Comparison of ENCODE assay signal across 9 cellular contexts in genomic region chr17:7380321-7380720, GRCh38. TPM values are rescaled to one million over a fixed set of nuclear protein-coding genes. Genes with fewer than 3 reads are reported as not detected.
A peak's percentile ranks its signal among the peaks of the same experiment; 100 is the strongest.
DNase-seq lines count a peak whose midpoint lies in the region; ATAC-seq, FAIRE-seq and TF ChIP-seq lines count a peak whose summit lies in the region.
"Had no signal": no experiment of that assay in that cellular context is flagged by ENCODE, and none has a peak within 500 bp of the region (broad histone marks: within the 10 kb centered on the region; RNA-seq: fewer than 3 reads in every experiment).

No MANE protein-coding gene starts in this region.

- no peak for TF ChIP-seq POLR2A in HCT116 (IDR thresholded peaks at IDR 0.05; ENCODE audit: borderline replicate concordance, extremely low read depth, insufficient read depth, insufficient read length)
- no peak for TF ChIP-seq POLR2A in K562 (conservative IDR thresholded peaks at IDR 0.05)
- no peak for TF ChIP-seq POLR2A in stomach (IDR thresholded peaks at IDR 0.05)

- H3K27me3 ChIP-seq in HCT116 (ENCODE audit: insufficient read depth, low read length) (no peaks in the 10 kb centered on the region), K562 (ENCODE audit: control insufficient read depth in 2 of 2, insufficient read depth in 2 of 2, low read length in 2 of 2) (no peaks in the 10 kb centered on the region), iPS-20b (ENCODE audit: insufficient read depth, low read length) (peaks cover 50% of the 10 kb centered on the region), stomach (peaks cover 0 to 32% (median 5%) of the 10 kb centered on the region in 3 donors)

- ATAC-seq in HCT116 (0 out of 2 replicates have a peak, but pooled peaks have one; percentile 1), K562 (peak; percentile 15; the same call in 2 of the 3 replicates), GM18511 (IDR thresholded peaks at IDR 0.05; ENCODE audit: unreplicated experiment) (no peak)
- no peak for ATAC-seq in stimulated activated naive CD8-positive, alpha-beta T cell treated with anti-CD3 and anti-CD28 coated beads, Interleukin-15, Interleukin-2, amounts not matched to agents 100 U/mL and 50 U/mL, for 24 hours

- H3K4me2 ChIP-seq in HCT116 (ENCODE audit: low read length) (peak overlapping the region; percentile 87), K562 (ENCODE audit: insufficient read depth, low read length) (peak overlapping the region; percentile 68)

- TF ChIP-seq EP300 in K562 (IDR thresholded peaks at IDR 0.05; ENCODE audit: low read length) = no peak
- no peak for TF ChIP-seq EP300 in stomach (IDR thresholded peaks at IDR 0.05)

- BruUV-seq in HCT116 (replicated peaks; lab: Mats Ljungman, UMichigan) (no TSS peak), K562 (replicated peaks; lab: Mats Ljungman, UMichigan) (no TSS peak)

- CTCF ChIA-PET in HCT116 (lab: Charles Lee) (interaction anchor here (1.0 to 1.9 kb wide), 5 partner anchors 14 to 180 kb away, joined by 3 to 5 read pairs (median 4); partner anchors contain the start of genes PLSCR3 and TMEM256), K562 (lab: Yijun Ruan, JAX; ENCODE audit: low intra/inter-chr PET ratio) (no interaction called here)

- 0 out of 4 replicates have a peak, but pooled peaks cover 0 to 7% of the 10 kb centered on the region in 2 experiments for H3K9me3 ChIP-seq in HCT116 (ENCODE audit: control insufficient read depth in 1 of 2, insufficient read depth in 1 of 2, low read depth in 1 of 2, low read length in 2 of 2)
- H3K9me3 ChIP-seq in K562 (replicated peaks; ENCODE audit: control insufficient read depth, insufficient read depth, low read depth, low read length) = peaks cover 2% of the 10 kb centered on the region; the same call in 1 of the 2 replicates
- no peaks in the 10 kb centered on the region for H3K9me3 ChIP-seq in iPS-20b (ENCODE audit: insufficient read depth, low read depth, low read length)
- no peaks in the 10 kb centered on the region for H3K9me3 ChIP-seq in stomach

- H3K4me3 Mint-ChIP-seq in activated CD4-positive, alpha-beta T cell treated with anti-CD3 and anti-CD28 coated beads, Interleukin-2, amount 10 ng/mL, durations not matched to agents 24 days and 14 days = no peak overlapping the region

- FAIRE-seq in K562 (lab: Jason Lieb, UNC) = no peak

- H3K27ac Mint-ChIP-seq in activated CD4-positive, alpha-beta T cell treated with anti-CD3 and anti-CD28 coated beads, Interleukin-2, amount 10 ng/mL, durations not matched to agents 24 days and 14 days = no peak overlapping the region

- TF ChIP-seq CTCF in HCT116 (IDR thresholded peaks at IDR 0.05 in 2 of 3, conservative IDR thresholded peaks at IDR 0.05 in 1 of 3; ENCODE audit: borderline replicate concordance in 1 of 3, insufficient read depth in 1 of 3, low read depth in 2 of 3, low read length in 2 of 3) (no peak), K562 (IDR thresholded peaks at IDR 0.05 in 2 of 3, conservative IDR thresholded peaks at IDR 0.05 in 1 of 3; ENCODE audit: insufficient read depth in 2 of 3, low read depth in 1 of 3, low read length in 3 of 3) (no peak), stomach (IDR thresholded peaks at IDR 0.05) (no peak)

- WGBS in K562 (ENCODE audit: insufficient coverage, low coverage, missing lambda C conversion rate) = 62% methylated on average over 6 of the region's 7 CpGs
- 14 to 51% (median 19%) methylated on average over 2 to 7 of the region's 7 CpGs for WGBS in stomach, 5 donors

- TF ChIP-seq RAD21 in HCT116 (IDR thresholded peaks at IDR 0.05; ENCODE audit: low read depth) = no peak
- TF ChIP-seq RAD21 in K562 (CRISPR knock-in tag; conservative IDR thresholded peaks at IDR 0.05 in 1 of 2, IDR thresholded peaks at IDR 0.05 in 1 of 2) = no peak

- H3K4me3 ChIP-seq in HCT116 (replicated peaks in 1 of 2; ENCODE audit: low read depth in 1 of 2, low read length in 2 of 2) (peak overlapping the region; percentile 84 to 96), K562 (peak overlapping the region; percentile 52), iPS-20b (ENCODE audit: low read length) (peak overlapping the region; percentile 72), stomach (peak overlapping the region; percentile 49 to 68 (median 54))

- H3K27ac ChIP-seq in HCT116 (ENCODE audit: low read depth, low read length) (peak overlapping the region; percentile 53; the same call in 1 of the 2 replicates), K562 (ENCODE audit: extremely low read depth, low read depth, low read length) (no peak overlapping the region), iPS-20b (ENCODE audit: low read length) (no peak overlapping the region), stomach (peak overlapping the region; percentile 75 to 87 (median 82))

- no peak for DNase-seq in HCT116 (ENCODE audit: low read depth, low spot score)
- DNase-seq in K562 (ENCODE audit: extremely low read depth in 1 of 4, low spot score in 3 of 4) = no peak
- peak; percentile 80 for DNase-seq in stomach
- no peak for DNase-seq in activated CD4-positive, alpha-beta T cell treated with anti-CD3 and anti-CD28 coated beads, Interleukin-2, amount 10 ng/mL, durations not matched to agents 24 days and 14 days
- no peak for DNase-seq in GDM1 (lab: John Stamatoyannopoulos, UW)
- no peak for DNase-seq in stimulated activated naive CD8-positive, alpha-beta T cell treated with anti-CD3 and anti-CD28 coated beads, Interleukin-15, Interleukin-2, amounts not matched to agents 100 U/mL and 50 U/mL, for 24 hours
- DNase-seq: naive B cell had no signal

- H3K79me2 ChIP-seq in HCT116 (ENCODE audit: insufficient read depth, low read length) = peaks cover 8% of the 10 kb centered on the region; the same call in 1 of the 2 replicates
- H3K79me2 ChIP-seq in K562 (ENCODE audit: control insufficient read depth, insufficient read depth, low read length) = no peaks in the 10 kb centered on the region; the same call in 2 of the 3 replicates

- H3K9ac ChIP-seq in HCT116 (ENCODE audit: low read length) (peak overlapping the region; percentile 89), K562 (ENCODE audit: insufficient read depth in 1 of 2, low read depth in 2 of 2, low read length in 2 of 2) (peak overlapping the region; percentile 60 to 90; a peak in 2 of 4 replicates), iPS-20b (ENCODE audit: low read depth, low read length) (peak overlapping the region; percentile 56; the same call in 1 of the 2 replicates)

- H2AFZ ChIP-seq in HCT116 (ENCODE audit: low read depth, low read length, poor library complexity, severe bottlenecking) (peak overlapping the region; percentile 95), K562 (ENCODE audit: low read depth, low read length) (peak overlapping the region; percentile 93)

- no peaks in the 10 kb centered on the region for H3K9me1 ChIP-seq in K562 (ENCODE audit: control insufficient read depth, insufficient read depth, low read length)

- H3K36me3 Mint-ChIP-seq in activated CD4-positive, alpha-beta T cell treated with anti-CD3 and anti-CD28 coated beads, Interleukin-2, amount 10 ng/mL, durations not matched to agents 24 days and 14 days (ENCODE audit: low read depth) = no peaks in the 10 kb centered on the region

- peaks cover 9% of the 10 kb centered on the region for H3K9me3 Mint-ChIP-seq in activated CD4-positive, alpha-beta T cell treated with anti-CD3 and anti-CD28 coated beads, Interleukin-2, amount 10 ng/mL, durations not matched to agents 24 days and 14 days

- in situ Hi-C loops in K562 (cut with MboI) = no loop called here

- peaks cover 8 to 26% of the 10 kb centered on the region in 2 experiments; a peak in 3 of 4 replicates for H3K4me1 ChIP-seq in HCT116 (ENCODE audit: control insufficient read depth in 1 of 2, insufficient read depth in 2 of 2, low read length in 2 of 2)
- peaks cover 8 to 18% of the 10 kb centered on the region in 2 experiments; a peak in 4 of 5 replicates for H3K4me1 ChIP-seq in K562 (replicated peaks in 1 of 2; ENCODE audit: control insufficient read depth in 2 of 2, insufficient read depth in 2 of 2, low read length in 2 of 2)
- 0 out of 2 replicates have a peak, but pooled peaks cover 2% of the 10 kb centered on the region for H3K4me1 ChIP-seq in iPS-20b (ENCODE audit: insufficient read depth, low read length)
- peaks cover 25 to 46% (median 37%) of the 10 kb centered on the region in 4 donors for H3K4me1 ChIP-seq in stomach

- peaks cover 0 to 9% of the 10 kb centered on the region in 2 experiments; a peak in 1 of 4 replicates for H3K36me3 ChIP-seq in HCT116 (ENCODE audit: control insufficient read depth in 1 of 2, insufficient read depth in 2 of 2, low read length in 2 of 2)
- no peaks in the 10 kb centered on the region for H3K36me3 ChIP-seq in K562 (ENCODE audit: control insufficient read depth, insufficient read depth, low read length)
- no peaks in the 10 kb centered on the region for H3K36me3 ChIP-seq in iPS-20b (ENCODE audit: insufficient read depth, low read depth, low read length)
- H3K36me3 ChIP-seq in stomach = peaks cover 0 to 20% (median 15%) of the 10 kb centered on the region in 4 donors

- H3K4me1 Mint-ChIP-seq in activated CD4-positive, alpha-beta T cell treated with anti-CD3 and anti-CD28 coated beads, Interleukin-2, amount 10 ng/mL, durations not matched to agents 24 days and 14 days = peaks cover 4% of the 10 kb centered on the region

- H4K20me1 ChIP-seq in HCT116 (ENCODE audit: insufficient read depth) (no peaks in the 10 kb centered on the region), K562 (replicated peaks; ENCODE audit: control insufficient read depth, insufficient read depth, low read length) (no peaks in the 10 kb centered on the region)

- POLR2A ChIA-PET in HCT116 (lab: Charles Lee) (interaction anchor here (0.8 to 2.1 kb wide), 5 partner anchors 14 to 307 kb away, joined by 3 to 6 read pairs (median 3); partner anchors contain the start of genes PLSCR3, TMEM256 and TP53), K562 (lab: Yijun Ruan, JAX) (interaction anchor here (0.5 to 0.9 kb wide), 5 partner anchors 12 to 105 kb away, joined by 3 to 4 read pairs (median 3); no protein-coding TSS in a partner anchor)

- H3K9me2 ChIP-seq in HCT116 (ENCODE audit: insufficient read depth) = no peaks in the 10 kb centered on the region

- RAD21 ChIA-PET in HCT116 (lab: Charles Lee; ENCODE audit: low non-redundant PET in 1 of 2, low total read pairs in 2 of 2, uncharacterized antibody in 2 of 2, unreplicated experiment in 2 of 2) = no interaction called here

- intact Hi-C loops in HCT116 (cut with micrococcal nuclease) = no loop called here
- intact Hi-C loops in K562 (cut with micrococcal nuclease) = no loop called here
- intact Hi-C loops in stomach (cut with DNase I; ENCODE audit: low total_unique reads) = no loop called here
- intact Hi-C loops in activated CD4-positive, alpha-beta T cell treated with anti-CD3 and anti-CD28 coated beads, Interleukin-2, amount 10 ng/mL, durations not matched to agents 24 days and 14 days (cut with micrococcal nuclease) = no loop called here

- H3K27me3 Mint-ChIP-seq in activated CD4-positive, alpha-beta T cell treated with anti-CD3 and anti-CD28 coated beads, Interleukin-2, amount 10 ng/mL, durations not matched to agents 24 days and 14 days = peaks cover 40% of the 10 kb centered on the region

RNA-seq across cellular contexts. Expression of gene TNK1, which starts 0.6 kb away (rescaled TPM):
- total RNA-seq in HCT116 (2021; ENCODE audit: unreplicated experiment) (16.8 TPM), K562 (2014; rRNA removed) (2.1 and 3.2 TPM in 2 replicates), K562 (2014; rRNA removed; fragmentation: Illumina TruSeq; extraction: Trizol) (1.1 and 1.2 TPM in 2 replicates), K562 (2015; rRNA removed; fragmentation: Illumina TruSeq; extraction: Trizol) (1.5 and 2.6 TPM in 2 replicates), K562 (2021) (5.2 and 5.5 TPM in 2 replicates), stomach (10 to 100 TPM in 3 of 5 donors, 1 to 10 TPM in 2; 5.7 to 37.1 (median 22.2) TPM)
- 12.5 and 14.4 TPM in 2 replicates for polyA plus RNA-seq in HCT116 (2012)
- total RNA-seq in K562 (2011; cell fraction: chromatin; rRNA removed; ENCODE audit: low replicate concordance) = 10.5 and 36.4 TPM in 2 replicates
- 28.0 and 33.7 TPM in 2 replicates for total RNA-seq in K562 (2011; cell fraction: nucleolus; rRNA removed)
- 10.6 and 13.7 TPM in 2 replicates for total RNA-seq in K562 (2011; cell fraction: nucleoplasm; rRNA removed)
- polyA plus RNA-seq in K562 (2011; rRNA removed) (3.0 and 7.3 TPM in 2 replicates), K562 (2014; fragmentation: Illumina TruSeq; extraction: Trizol) (2.8 and 3.8 TPM in 2 replicates), K562 (2014; fragmentation: Nextera tagmentation; extraction: Ambion mirVana) (under 1 TPM; 0.28 to 0.41 TPM), K562 (2014; rRNA removed) (4.2 and 6.8 TPM in 2 replicates), stomach (10 to 100 TPM in 1 of 3 donors, 1 to 10 TPM in 2; 6.0 to 12.1 (median 7.8) TPM)
- polyA plus RNA-seq in K562 (2011; cell fraction: cytosol; rRNA removed) = 6.9 and 7.3 TPM in 2 replicates
- polyA plus RNA-seq in K562 (2011; cell fraction: nucleus; rRNA removed) = 21.3 and 23.4 TPM in 2 replicates
- polyA plus RNA-seq in K562 (2012) = 2.9 and 5.2 TPM in 2 replicates
- 4.9 and 5.5 TPM in 2 replicates for polyA minus RNA-seq in K562 (2011; rRNA and poly(A)+ RNA removed)
- 5.5 and 6.7 TPM in 2 replicates for polyA minus RNA-seq in K562 (2011; cell fraction: cytosol; rRNA and poly(A)+ RNA removed)
- polyA minus RNA-seq in K562 (2011; cell fraction: nucleus; rRNA and poly(A)+ RNA removed) = 14.5 and 20.9 TPM in 2 replicates
- total RNA-seq in activated CD4-positive, alpha-beta T cell treated with anti-CD3 and anti-CD28 coated beads, Interleukin-2, amount 10 ng/mL, durations not matched to agents 24 days and 14 days = 5.3 and 5.5 TPM in 2 replicates

RNA-seq across cellular contexts. Expression of gene PLSCR3, which starts 14.0 kb away (rescaled TPM):
- 43.8 TPM for total RNA-seq in HCT116 (2021; ENCODE audit: unreplicated experiment)
- polyA plus RNA-seq in HCT116 (2012) = 34.9 and 41.7 TPM in 2 replicates
- total RNA-seq in K562 (2011; cell fraction: chromatin; rRNA removed; ENCODE audit: low replicate concordance) = 5.0 and 18.4 TPM in 2 replicates
- total RNA-seq in K562 (2011; cell fraction: nucleolus; rRNA removed) = 13.3 and 16.2 TPM in 2 replicates
- total RNA-seq in K562 (2011; cell fraction: nucleoplasm; rRNA removed) = 11.7 and 13.0 TPM in 2 replicates
- 9.6 and 12.5 TPM in 2 replicates for total RNA-seq in K562 (2014; rRNA removed)
- 1.5 and 3.2 TPM in 2 replicates for total RNA-seq in K562 (2014; rRNA removed; fragmentation: Illumina TruSeq; extraction: Trizol)
- total RNA-seq in K562 (2015; rRNA removed; fragmentation: Illumina TruSeq; extraction: Trizol) = 3.2 and 4.4 TPM in 2 replicates
- total RNA-seq in K562 (2021) = 12.1 and 13.8 TPM in 2 replicates
- polyA plus RNA-seq in K562 (2011; rRNA removed) = 4.5 and 6.9 TPM in 2 replicates
- 11.0 and 27.3 TPM in 2 replicates for polyA plus RNA-seq in K562 (2011; cell fraction: cytosol; rRNA removed)
- 18.9 and 31.4 TPM in 2 replicates for polyA plus RNA-seq in K562 (2011; cell fraction: nucleus; rRNA removed)
- 11.5 and 16.8 TPM in 2 replicates for polyA plus RNA-seq in K562 (2012)
- polyA plus RNA-seq in K562 (2014; fragmentation: Illumina TruSeq; extraction: Trizol) = 16.0 and 16.8 TPM in 2 replicates
- 1 to 10 TPM; 3.2 to 3.3 TPM for polyA plus RNA-seq in K562 (2014; fragmentation: Nextera tagmentation; extraction: Ambion mirVana)
- polyA plus RNA-seq in K562 (2014; rRNA removed) = 12.8 and 15.7 TPM in 2 replicates
- 1.7 and 2.7 TPM in 2 replicates for polyA minus RNA-seq in K562 (2011; rRNA and poly(A)+ RNA removed)
- 5.7 and 6.5 TPM in 2 replicates for polyA minus RNA-seq in K562 (2011; cell fraction: cytosol; rRNA and poly(A)+ RNA removed)
- polyA minus RNA-seq in K562 (2011; cell fraction: nucleus; rRNA and poly(A)+ RNA removed) = 4.6 and 4.8 TPM in 2 replicates
- total RNA-seq in stomach = 100 to 1,000 TPM in 1 of 5 donors, 10 to 100 TPM in 2, 1 to 10 TPM in 1, not detected in 1; 7.9 to 101 (median 29.6) TPM
- polyA plus RNA-seq in stomach = 10 to 100 TPM; 21.9 to 27.1 (median 24.4) TPM
- 75.5 and 79.8 TPM in 2 replicates for total RNA-seq in activated CD4-positive, alpha-beta T cell treated with anti-CD3 and anti-CD28 coated beads, Interleukin-2, amount 10 ng/mL, durations not matched to agents 24 days and 14 days

RNA-seq across cellular contexts. Expression of gene TMEM256, which starts 23.6 kb away (rescaled TPM):
- total RNA-seq in HCT116 (2021; ENCODE audit: unreplicated experiment) (110 TPM), K562 (2014; rRNA removed) (69.4 and 91.5 TPM in 2 replicates), K562 (2014; rRNA removed; fragmentation: Illumina TruSeq; extraction: Trizol) (46.4 and 51.0 TPM in 2 replicates), K562 (2015; rRNA removed; fragmentation: Illumina TruSeq; extraction: Trizol) (52.1 and 59.6 TPM in 2 replicates), K562 (2021) (60.1 and 67.5 TPM in 2 replicates), stomach (100 to 1,000 TPM in 2 of 5 donors, 10 to 100 TPM in 2, not detected in 1; 39.8 to 347 (median 161) TPM)
- 152 and 197 TPM in 2 replicates for polyA plus RNA-seq in HCT116 (2012)
- 11.4 and 30.5 TPM in 2 replicates for total RNA-seq in K562 (2011; cell fraction: chromatin; rRNA removed; ENCODE audit: low replicate concordance)
- total RNA-seq in K562 (2011; cell fraction: nucleolus; rRNA removed) = 28.2 and 36.7 TPM in 2 replicates
- 30.5 and 33.4 TPM in 2 replicates for total RNA-seq in K562 (2011; cell fraction: nucleoplasm; rRNA removed)
- polyA plus RNA-seq in K562 (2011; rRNA removed) (68.5 and 83.9 TPM in 2 replicates), K562 (2014; fragmentation: Illumina TruSeq; extraction: Trizol) (43.4 and 64.8 TPM in 2 replicates), K562 (2014; fragmentation: Nextera tagmentation; extraction: Ambion mirVana) (100 to 1,000 TPM; 114 to 117 TPM), K562 (2014; rRNA removed) (177 and 191 TPM in 2 replicates), stomach (100 to 1,000 TPM; 189 to 282 (median 279) TPM)
- 132 and 276 TPM in 2 replicates for polyA plus RNA-seq in K562 (2011; cell fraction: cytosol; rRNA removed)
- polyA plus RNA-seq in K562 (2011; cell fraction: nucleus; rRNA removed) = 66.7 and 70.5 TPM in 2 replicates
- polyA plus RNA-seq in K562 (2012) = 66.9 and 104 TPM in 2 replicates
- polyA minus RNA-seq in K562 (2011; rRNA and poly(A)+ RNA removed) = 6.1 and 6.7 TPM in 2 replicates
- 13.7 and 17.3 TPM in 2 replicates for polyA minus RNA-seq in K562 (2011; cell fraction: cytosol; rRNA and poly(A)+ RNA removed)
- polyA minus RNA-seq in K562 (2011; cell fraction: nucleus; rRNA and poly(A)+ RNA removed) = 7.5 and 16.7 TPM in 2 replicates
- total RNA-seq in activated CD4-positive, alpha-beta T cell treated with anti-CD3 and anti-CD28 coated beads, Interleukin-2, amount 10 ng/mL, durations not matched to agents 24 days and 14 days = 47.4 and 59.3 TPM in 2 replicates

RNA-seq across cellular contexts. Expression of gene TMEM95, which starts 25.4 kb away (rescaled TPM):
- total RNA-seq in HCT116 (2021; ENCODE audit: unreplicated experiment) = not detected
- not detected in 2 replicates for polyA plus RNA-seq in HCT116 (2012)
- not detected in 2 replicates for total RNA-seq in K562 (2011; cell fraction: chromatin; rRNA removed; ENCODE audit: low replicate concordance)
- total RNA-seq in K562 (2011; cell fraction: nucleolus; rRNA removed) = not detected in 2 replicates
- total RNA-seq in K562 (2011; cell fraction: nucleoplasm; rRNA removed) = not detected in 2 replicates
- total RNA-seq in K562 (2014; rRNA removed) = not detected in 2 replicates
- not detected in 2 replicates for total RNA-seq in K562 (2014; rRNA removed; fragmentation: Illumina TruSeq; extraction: Trizol)
- total RNA-seq in K562 (2015; rRNA removed; fragmentation: Illumina TruSeq; extraction: Trizol) = not detected in 2 replicates
- not detected in 2 replicates for total RNA-seq in K562 (2021)
- polyA plus RNA-seq in K562 (2011; rRNA removed) = not detected in 2 replicates
- polyA plus RNA-seq in K562 (2011; cell fraction: cytosol; rRNA removed) = not detected in 2 replicates
- polyA plus RNA-seq in K562 (2011; cell fraction: nucleus; rRNA removed) = not detected in 2 replicates
- polyA plus RNA-seq in K562 (2012) = not detected in 2 replicates
- not detected in 2 replicates for polyA plus RNA-seq in K562 (2014; fragmentation: Illumina TruSeq; extraction: Trizol)
- polyA plus RNA-seq in K562 (2014; fragmentation: Nextera tagmentation; extraction: Ambion mirVana) = not detected
- polyA plus RNA-seq in K562 (2014; rRNA removed) = not detected in 2 replicates
- not detected in 2 replicates for polyA minus RNA-seq in K562 (2011; rRNA and poly(A)+ RNA removed)
- polyA minus RNA-seq in K562 (2011; cell fraction: cytosol; rRNA and poly(A)+ RNA removed) = not detected in 2 replicates
- polyA minus RNA-seq in K562 (2011; cell fraction: nucleus; rRNA and poly(A)+ RNA removed) = not detected in 2 replicates
- total RNA-seq in stomach = not detected
- not detected for polyA plus RNA-seq in stomach
- total RNA-seq in activated CD4-positive, alpha-beta T cell treated with anti-CD3 and anti-CD28 coated beads, Interleukin-2, amount 10 ng/mL, durations not matched to agents 24 days and 14 days = not detected in 2 replicates

RNA-seq across cellular contexts. Expression of gene NLGN2, which starts 27.3 kb away (rescaled TPM):
- total RNA-seq in HCT116 (2021; ENCODE audit: unreplicated experiment) (60.5 TPM), K562 (2014; rRNA removed) (0.77 and 1.1 TPM in 2 replicates), K562 (2014; rRNA removed; fragmentation: Illumina TruSeq; extraction: Trizol) (0.26 and 0.40 TPM in 2 replicates), K562 (2015; rRNA removed; fragmentation: Illumina TruSeq; extraction: Trizol) (0.72 and 0.87 TPM in 2 replicates), K562 (2021) (7.8 TPM in 2 replicates), stomach (10 to 100 TPM in 3 of 5 donors, 1 to 10 TPM in 2; 4.6 to 42.0 (median 13.8) TPM)
- 45.2 and 50.6 TPM in 2 replicates for polyA plus RNA-seq in HCT116 (2012)
- total RNA-seq in K562 (2011; cell fraction: chromatin; rRNA removed; ENCODE audit: low replicate concordance) = 5.9 and 15.5 TPM in 2 replicates
- 7.2 and 9.2 TPM in 2 replicates for total RNA-seq in K562 (2011; cell fraction: nucleolus; rRNA removed)
- 7.3 and 7.6 TPM in 2 replicates for total RNA-seq in K562 (2011; cell fraction: nucleoplasm; rRNA removed)
- polyA plus RNA-seq in K562 (2011; rRNA removed) (1.2 and 3.7 TPM in 2 replicates), K562 (2014; fragmentation: Illumina TruSeq; extraction: Trizol) (4.2 and 4.4 TPM in 2 replicates), K562 (2014; fragmentation: Nextera tagmentation; extraction: Ambion mirVana) (under 1 TPM; 0.11 to 0.15 TPM), K562 (2014; rRNA removed) (4.3 and 5.5 TPM in 2 replicates), stomach (1 to 10 TPM; 1.7 to 7.9 (median 1.8) TPM)
- polyA plus RNA-seq in K562 (2011; cell fraction: cytosol; rRNA removed) = 1.9 and 2.0 TPM in 2 replicates
- polyA plus RNA-seq in K562 (2011; cell fraction: nucleus; rRNA removed) = 25.0 and 28.1 TPM in 2 replicates
- polyA plus RNA-seq in K562 (2012) = 6.3 and 7.2 TPM in 2 replicates
- 0.39 and 0.60 TPM in 2 replicates for polyA minus RNA-seq in K562 (2011; rRNA and poly(A)+ RNA removed)
- 1.8 and 3.2 TPM in 2 replicates for polyA minus RNA-seq in K562 (2011; cell fraction: cytosol; rRNA and poly(A)+ RNA removed)
- 2.2 and 2.7 TPM in 2 replicates for polyA minus RNA-seq in K562 (2011; cell fraction: nucleus; rRNA and poly(A)+ RNA removed)
- 2.9 and 3.0 TPM in 2 replicates for total RNA-seq in activated CD4-positive, alpha-beta T cell treated with anti-CD3 and anti-CD28 coated beads, Interleukin-2, amount 10 ng/mL, durations not matched to agents 24 days and 14 days

Comparison
In these comparisons a context has a peak if more than half of its experiments do, and no peak if none do; other contexts are left out.
1. ATAC-seq: peak in HCT116 (single experiment) and K562 (single experiment); none in GM18511 (single experiment) and stimulated activated naive CD8-positive, alpha-beta T cell treated with anti-CD3 and anti-CD28 coated beads, Interleukin-15, Interleukin-2, amounts not matched to agents 100 U/mL and 50 U/mL, for 24 hours (single experiment).
2. H3K27ac ChIP-seq: peak in HCT116 (single experiment) and stomach (5 of 5); none in K562 (single experiment) and iPS-20b (single experiment).
3. Peak in every context shown above with its lines, with median percentiles within 50 percentile points of each other: H3K4me3 ChIP-seq and H3K9ac ChIP-seq.